ENCODE assay signal across 13 cellular contexts in the genomic region with DNA sequence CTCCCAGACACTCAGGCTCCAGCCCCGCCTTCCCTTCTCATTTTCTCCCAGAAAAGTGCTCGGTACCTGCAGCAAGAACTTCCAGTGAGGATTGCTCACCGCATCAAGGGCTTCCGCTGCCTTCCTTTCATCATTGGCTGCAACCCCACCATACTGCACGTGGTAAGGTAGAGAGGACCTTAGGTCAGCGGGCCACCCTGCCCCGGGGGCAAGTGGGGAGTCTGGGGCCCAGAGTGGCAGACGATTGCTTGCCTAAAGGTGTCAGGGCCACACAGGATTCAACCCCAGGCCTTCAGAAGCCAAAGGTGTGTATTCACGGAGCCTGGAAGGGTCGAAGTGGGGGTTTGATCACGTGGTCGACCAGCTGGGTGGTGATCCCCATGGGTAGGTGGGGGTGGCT. TPM values are rescaled to one million over a fixed set of nuclear protein-coding genes. Genes with fewer than 3 reads are reported as not detected.
DNase-seq lines count a peak whose midpoint lies in the region; ATAC-seq and TF ChIP-seq lines count a peak whose summit lies in the region.
"Had no signal": no experiment of that assay in that cellular context is flagged by ENCODE, and none has a peak within 500 bp of the region (broad histone marks: within the 10 kb centered on the region; RNA-seq: fewer than 3 reads in every experiment).

No MANE protein-coding gene starts in this region.

- H3K27me3 ChIP-seq in skeletal muscle satellite cell (ENCODE audit: control insufficient read depth, insufficient read depth, low read length): no peaks in the 10 kb centered on the region
- no peaks in the 10 kb centered on the region for H3K27me3 ChIP-seq in mesendoderm (ENCODE audit: insufficient read depth, low read length, poor library complexity)

- H3K18ac ChIP-seq in mesendoderm (ENCODE audit: low read length): no peak overlapping the region

- H2BK5ac ChIP-seq in mesendoderm (ENCODE audit: low read length): no peak overlapping the region

- H3K36me3 ChIP-seq in skeletal muscle satellite cell (ENCODE audit: insufficient read depth, low read length): peaks cover 44% of the 10 kb centered on the region
- peaks cover 4% of the 10 kb centered on the region for H3K36me3 ChIP-seq in mesendoderm (ENCODE audit: control insufficient read depth, insufficient read depth, low read length)

- H3K27ac ChIP-seq in mesendoderm (ENCODE audit: low read depth, low read length): no peak overlapping the region

- H3K9me3 ChIP-seq in T-helper 17 cell (ENCODE audit: control insufficient read depth, low read length, poor library complexity, severe bottlenecking): no peaks in the 10 kb centered on the region
- H3K9me3 ChIP-seq in skeletal muscle satellite cell (replicated peaks; ENCODE audit: low read length): no peaks in the 10 kb centered on the region
- H3K9me3 ChIP-seq: A549, HAP-1 had no signal

- ATAC-seq in activated CD4-positive, alpha-beta T cell treated with anti-CD3 and anti-CD28 coated beads for 36 hours: no peak
- ATAC-seq in T-helper 17 cell (no peak), Right ventricle myocardium inferior (no peak)
- ATAC-seq: A549 had no signal

- no peaks in the 10 kb centered on the region for H3K27me3 Mint-ChIP-seq in activated CD4-positive, alpha-beta T cell treated with anti-CD3 and anti-CD28 coated beads for 36 hours
- H3K27me3 Mint-ChIP-seq in T-helper 17 cell: no peaks in the 10 kb centered on the region

- H3K4ac ChIP-seq in mesendoderm (ENCODE audit: low read depth, low read length): no peak overlapping the region

- no peak for DNase-seq in activated CD4-positive, alpha-beta T cell treated with anti-CD3 and anti-CD28 coated beads for 36 hours
- DNase-seq in activated CD4-positive, alpha-beta T cell treated with anti-CD3 and anti-CD28 coated beads, Interleukin-2, amount 50 U/mL, for 1 hour: no peak
- DNase-seq in T-helper 17 cell (no peak), fibroblast of villous mesenchyme (ENCODE audit: low read depth) (no peak), mesendoderm (no peak), Right ventricle myocardium inferior (ENCODE audit: missing footprints) (no peak), islet precursor cell (no peak)
- DNase-seq: MM.1S, NCI-H524 treated with DMSO at 0.1 percent for 48 hours, SW 1271 had no signal

- H3K79me2 ChIP-seq in mesendoderm (ENCODE audit: control insufficient read depth, insufficient read depth, low read length): no peaks in the 10 kb centered on the region

- H3K36me3 Mint-ChIP-seq in activated CD4-positive, alpha-beta T cell treated with anti-CD3 and anti-CD28 coated beads for 36 hours (ENCODE audit: low read depth): peaks cover 25% of the 10 kb centered on the region
- peaks cover 2% of the 10 kb centered on the region for H3K36me3 Mint-ChIP-seq in T-helper 17 cell (ENCODE audit: low read depth)

- H3K23ac ChIP-seq in mesendoderm (ENCODE audit: low read length): no peak overlapping the region

- H3K4me1 ChIP-seq in skeletal muscle satellite cell (ENCODE audit: control insufficient read depth, insufficient read depth, low read length) (peaks cover 29% of the 10 kb centered on the region), mesendoderm (ENCODE audit: control insufficient read depth, low read depth, low read length) (no peaks in the 10 kb centered on the region)

- H3K4me1 Mint-ChIP-seq in activated CD4-positive, alpha-beta T cell treated with anti-CD3 and anti-CD28 coated beads for 36 hours: peaks cover 25% of the 10 kb centered on the region
- H3K4me1 Mint-ChIP-seq in T-helper 17 cell: peaks cover 17% of the 10 kb centered on the region

- no peak overlapping the region for H2AK5ac ChIP-seq in mesendoderm (ENCODE audit: low read length)

- H2BK120ac ChIP-seq in mesendoderm (ENCODE audit: low read depth, low read length): no peak overlapping the region

- no CpG with 5 or more reads among the region's 12 CpGs for WGBS in mesendoderm (ENCODE audit: extremely low coverage, insufficient coverage, low lambda C conversion rate)

- intact Hi-C loops in activated CD4-positive, alpha-beta T cell treated with anti-CD3 and anti-CD28 coated beads for 36 hours (cut with DNase I, micrococcal nuclease): loop anchor here (2.0 to 5.0 kb wide), 10 partner anchors 33 to 763 kb away; a partner anchor contains a TSS
- intact Hi-C loops in Right ventricle myocardium inferior (cut with DNase I): no loop called here

- H3K79me1 ChIP-seq in mesendoderm (ENCODE audit: low read length): peaks cover 4% of the 10 kb centered on the region

- no peaks in the 10 kb centered on the region for H3K9me3 Mint-ChIP-seq in activated CD4-positive, alpha-beta T cell treated with anti-CD3 and anti-CD28 coated beads for 36 hours (ENCODE audit: low read depth)

- H3K56ac ChIP-seq in mesendoderm (ENCODE audit: low read length): no peak overlapping the region

- H4K8ac ChIP-seq in mesendoderm (ENCODE audit: low read depth, low read length): no peak overlapping the region

- H3K4me3 ChIP-seq in fibroblast of villous mesenchyme (ENCODE audit: low read depth, low read length) (peak overlapping the region; percentile 90), skeletal muscle satellite cell (ENCODE audit: low read length) (peak overlapping the region; percentile 91), mesendoderm (ENCODE audit: low read length) (no peak overlapping the region)

- H3K4me3 Mint-ChIP-seq in activated CD4-positive, alpha-beta T cell treated with anti-CD3 and anti-CD28 coated beads for 36 hours: peak overlapping the region; percentile 76
- H3K4me3 Mint-ChIP-seq in T-helper 17 cell: peak overlapping the region; percentile 87

- H3K4me2 ChIP-seq in skeletal muscle satellite cell (ENCODE audit: low read length) (peak overlapping the region; percentile 89), mesendoderm (ENCODE audit: low read length) (no peak overlapping the region)

- peak overlapping the region; percentile 30 for H3K9ac ChIP-seq in skeletal muscle satellite cell (ENCODE audit: low read depth, low read length)
- H3K9ac ChIP-seq in mesendoderm (ENCODE audit: low read length): no peak overlapping the region

- no peak for TF ChIP-seq CTCF in fibroblast of villous mesenchyme (IDR thresholded peaks at IDR 0.05; ENCODE audit: insufficient read depth, low read depth, low read length)

- no peak overlapping the region for H2BK15ac ChIP-seq in mesendoderm (replicated peaks; ENCODE audit: low read depth)

- POLR2A ChIA-PET in activated CD4-positive, alpha-beta T cell treated with anti-CD3 and anti-CD28 coated beads for 36 hours (lab: Charles Lee): no interaction called here

- H3K27ac Mint-ChIP-seq in activated CD4-positive, alpha-beta T cell treated with anti-CD3 and anti-CD28 coated beads for 36 hours: peak overlapping the region; percentile 58
- no peak overlapping the region for H3K27ac Mint-ChIP-seq in T-helper 17 cell

- H4K5ac ChIP-seq in mesendoderm (ENCODE audit: low read length): no peak overlapping the region

- CTCF ChIA-PET in activated CD4-positive, alpha-beta T cell treated with anti-CD3 and anti-CD28 coated beads for 36 hours (lab: Charles Lee): interaction anchor here (0.6 kb wide), 1 partner anchor 8 kb away, joined by 3 read pairs; no protein-coding TSS in a partner anchor

RNA-seq across cellular contexts. Expression of a gene that starts 1.4 kb away (rescaled TPM):
- total RNA-seq in activated CD4-positive, alpha-beta T cell treated with anti-CD3 and anti-CD28 coated beads for 36 hours: 10 to 100 TPM; 50.0 to 53.3 TPM
- 1 to 10 TPM; 8.5 to 9.9 TPM for total RNA-seq in T-helper 17 cell
- 28.1 and 34.1 TPM in 2 replicates for total RNA-seq in fibroblast of villous mesenchyme
- 51.0 and 58.8 TPM in 2 replicates for total RNA-seq in skeletal muscle satellite cell (2012; rRNA removed)
- polyA plus RNA-seq in mesendoderm (2013, experiment 1 of 2): 38.4 TPM
- 38.4 TPM for polyA plus RNA-seq in mesendoderm (2013, experiment 2 of 2)
- total RNA-seq in Right ventricle myocardium inferior: 79.7 TPM

RNA-seq across cellular contexts. Expression of a gene that starts 7.8 kb away (rescaled TPM):
- 10 to 100 TPM; 53.6 to 63.1 TPM for total RNA-seq in activated CD4-positive, alpha-beta T cell treated with anti-CD3 and anti-CD28 coated beads for 36 hours
- total RNA-seq in T-helper 17 cell (10 to 100 TPM; 86.7 to 97.6 TPM), fibroblast of villous mesenchyme (23.8 and 24.6 TPM in 2 replicates), Right ventricle myocardium inferior (67.4 TPM)
- total RNA-seq in skeletal muscle satellite cell (2012; rRNA removed): 17.0 and 21.4 TPM in 2 replicates
- polyA plus RNA-seq in mesendoderm (2013, experiment 1 of 2): 33.3 TPM
- polyA plus RNA-seq in mesendoderm (2013, experiment 2 of 2): 35.2 TPM

RNA-seq across cellular contexts. Expression of a gene that starts 15.0 kb away (rescaled TPM):
- total RNA-seq in activated CD4-positive, alpha-beta T cell treated with anti-CD3 and anti-CD28 coated beads for 36 hours: 10 to 100 TPM; 59.6 to 64.2 TPM
- total RNA-seq in T-helper 17 cell (10 to 100 TPM; 30.6 to 31.7 TPM), fibroblast of villous mesenchyme (68.2 and 76.0 TPM in 2 replicates), Right ventricle myocardium inferior (41.1 TPM)
- 94.3 and 167 TPM in 2 replicates for total RNA-seq in skeletal muscle satellite cell (2012; rRNA removed)
- polyA plus RNA-seq in mesendoderm (2013, experiment 1 of 2): 106 TPM
- 104 TPM for polyA plus RNA-seq in mesendoderm (2013, experiment 2 of 2)

RNA-seq across cellular contexts. Expression of a gene that starts 20.9 kb away (rescaled TPM):
- total RNA-seq in activated CD4-positive, alpha-beta T cell treated with anti-CD3 and anti-CD28 coated beads for 36 hours: 1 to 10 TPM; 4.0 to 9.2 TPM
- total RNA-seq in T-helper 17 cell (1 to 10 TPM; 3.2 to 4.4 TPM), fibroblast of villous mesenchyme (1.7 and 1.9 TPM in 2 replicates), Right ventricle myocardium inferior (0.62 TPM)
- total RNA-seq in skeletal muscle satellite cell (2012; rRNA removed): 1.5 and 2.4 TPM in 2 replicates
- polyA plus RNA-seq in mesendoderm (2013, experiment 1 of 2): 0.91 TPM
- 0.99 TPM for polyA plus RNA-seq in mesendoderm (2013, experiment 2 of 2)

RNA-seq across cellular contexts. Expression of a gene that starts 25.9 kb away (rescaled TPM):
- total RNA-seq in activated CD4-positive, alpha-beta T cell treated with anti-CD3 and anti-CD28 coated beads for 36 hours: not detected
- total RNA-seq in T-helper 17 cell (not detected), fibroblast of villous mesenchyme (under 0.01 TPM in 1 of 2 replicates, not detected in the other), Right ventricle myocardium inferior (not detected)
- not detected in 2 replicates for total RNA-seq in skeletal muscle satellite cell (2012; rRNA removed)
- polyA plus RNA-seq in mesendoderm (2013, experiment 1 of 2): 64.9 TPM
- polyA plus RNA-seq in mesendoderm (2013, experiment 2 of 2): 65.6 TPM
